15 cellular contexts compared by ENCODE assay signal in genomic region chr4:75542824-75543223, GRCh38. TPM values are rescaled to one million over a fixed set of nuclear protein-coding genes. Genes with fewer than 3 reads are reported as not detected.
DNase-seq lines count a peak whose midpoint lies in the region; ATAC-seq and TF ChIP-seq lines count a peak whose summit lies in the region.
"Had no signal": no experiment of that assay in that cellular context is flagged by ENCODE, and none has a peak within 500 bp of the region (broad histone marks: within the 10 kb centered on the region; RNA-seq: fewer than 3 reads in every experiment).

No MANE protein-coding gene starts in this region.

- ATAC-seq in GM21723 (IDR thresholded peaks at IDR 0.05; ENCODE audit: unreplicated experiment): no peak
- ATAC-seq: stimulated activated naive CD8-positive, alpha-beta T cell treated with anti-CD3 and anti-CD28 coated beads, Interleukin-15, amount 100 ng/mL, for 72 hours had no signal

- H3K4me3 ChIP-seq in AG04450 (ENCODE audit: low read depth, low read length): no peak overlapping the region

- no peaks in the 10 kb centered on the region for H3K9me3 ChIP-seq in AG04450 (ENCODE audit: control insufficient read depth, insufficient read depth, low read length)

- POLR2A ChIA-PET in AG04450 (lab: Yijun Ruan, JAX): interaction anchor here (0.8 to 1.2 kb wide), 2 partner anchors 28 to 130 kb away, joined by 3 read pairs; partner anchors contain the start of gene G3BP2

- H3K27me3 ChIP-seq in AG04450 (ENCODE audit: control insufficient read depth, insufficient read depth, low read length): no peaks in the 10 kb centered on the region

- TF ChIP-seq CTCF in AG04450 (IDR thresholded peaks at IDR 0.05; ENCODE audit: low read depth, low read length): no peak

- peak; percentile 44 for DNase-seq in AG04450 (ENCODE audit: low read depth, low spot score)
- DNase-seq in HCEC 1CT: peak; percentile 72
- peak; percentile 99 for DNase-seq in amniotic epithelial cell (ENCODE audit: low read depth)
- peak; percentile 88 for DNase-seq in islet precursor cell
- DNase-seq in COLO829 (ENCODE audit: low spot score): no peak
- no peak for DNase-seq in activated gamma-delta T cell (lab: John Stamatoyannopoulos, UW)
- no peak for DNase-seq in SKM-1 treated with dmso at 0.1 percent for 144 hours (lab: John Stamatoyannopoulos, UW; ENCODE audit: unreplicated experiment)
- DNase-seq: activated CD4-positive, alpha-beta T cell treated with anti-CD3 and anti-CD28 coated beads for 1 hour; CD4-positive, CD25-positive, alpha-beta regulatory T cell; central memory CD4-positive, alpha-beta T cell; naive B cell; NCI-H2107; stimulated activated naive CD8-positive, alpha-beta T cell treated with anti-CD3 and anti-CD28 coated beads, Interleukin-15, amount 100 ng/mL, for 72 hours had no signal

- CTCF ChIA-PET in AG04450 (lab: Charles Lee): interaction anchor here (0.9 to 1.1 kb wide), 2 partner anchors 27 to 305 kb away, joined by 3 read pairs; no protein-coding TSS in a partner anchor

- H3K27ac ChIP-seq in AG04450 (ENCODE audit: low read depth, low read length): no peak overlapping the region

RNA-seq across cellular contexts. Expression of gene ODAPH, which starts 13.0 kb away (rescaled TPM):
- polyA plus RNA-seq in AG04450 (2011; rRNA removed): not detected in 2 replicates
- polyA minus RNA-seq in AG04450 (2011; rRNA and poly(A)+ RNA removed): not detected in 2 replicates
- polyA plus RNA-seq: CD4-positive, CD25-positive, alpha-beta regulatory T cell; endothelial cell of umbilical vein had no signal

RNA-seq across cellular contexts. Expression of gene THAP6, which starts 28.6 kb away (rescaled TPM):
- polyA plus RNA-seq in AG04450 (2011; rRNA removed): 10.9 and 15.1 TPM in 2 replicates
- 11.7 and 14.9 TPM in 2 replicates for polyA minus RNA-seq in AG04450 (2011; rRNA and poly(A)+ RNA removed)

RNA-seq across cellular contexts. Expression of gene RCHY1, which starts 28.6 kb away (rescaled TPM):
- 29.2 and 34.0 TPM in 2 replicates for polyA plus RNA-seq in AG04450 (2011; rRNA removed)
- 10.9 and 22.8 TPM in 2 replicates for polyA minus RNA-seq in AG04450 (2011; rRNA and poly(A)+ RNA removed)

Comparison
In these comparisons a context has a peak if more than half of its experiments do, and no peak if none do; other contexts are left out.
1. DNase-seq: peak in AG04450 (single experiment), HCEC 1CT (single experiment), amniotic epithelial cell (single experiment) and islet precursor cell (single experiment); none in COLO829 (single experiment), activated gamma-delta T cell (single experiment) and SKM-1 treated with dmso at 0.1 percent for 144 hours (single experiment).